Comparison of ENCODE assay signal across 24 cellular contexts in the genomic region with DNA sequence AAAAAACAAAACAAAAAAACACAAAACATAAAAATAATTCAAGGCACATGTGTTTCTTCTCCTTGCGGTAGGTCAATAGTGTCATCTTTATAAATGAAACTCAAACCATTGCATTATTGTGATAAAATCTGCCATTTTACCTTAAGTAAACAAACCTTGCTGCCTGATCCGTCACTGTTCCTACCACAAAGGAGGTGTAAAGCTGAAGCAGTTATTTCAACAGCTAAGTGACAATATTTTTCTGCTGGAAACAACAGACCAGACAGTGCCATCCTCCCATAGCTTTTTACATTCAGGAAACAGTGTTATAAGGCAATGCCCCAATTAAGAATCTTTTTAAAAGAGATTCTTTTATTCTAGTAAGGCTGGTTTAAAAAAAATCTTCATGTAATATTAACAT.
"Had no signal": no experiment of that assay in that cellular context is flagged by ENCODE, and none has a peak within 500 bp of the region (broad histone marks: within the 10 kb centered on the region; RNA-seq: fewer than 3 reads in every experiment).

No MANE protein-coding gene starts in this region.

- H3K4me3 ChIP-seq: heart left ventricle, left lung, lower lobe of right lung, ovary, prostate gland, sigmoid colon, spleen, suprapubic skin, thoracic aorta, tibial artery, upper lobe of right lung had no signal

- H3K36me3 Mint-ChIP-seq: stimulated activated effector memory CD8-positive, alpha-beta T cell treated with anti-CD3 and anti-CD28 coated beads, Interleukin-12 subunit alpha, Interleukin-12 subunit beta, amount 100 ng/mL, for 72 hours had no signal

- ATAC-seq: heart left ventricle; left colon; left lung; lower lobe of right lung; naive thymus-derived CD8-positive, alpha-beta T cell; right cardiac atrium; stimulated activated effector memory CD8-positive, alpha-beta T cell treated with anti-CD3 and anti-CD28 coated beads, Interleukin-12 subunit alpha, Interleukin-12 subunit beta, amount 100 ng/mL, for 72 hours; upper lobe of right lung had no signal

- DNase-seq: heart left ventricle; kidney; left colon; left lung; lower lobe of right lung; mammary epithelial cell; mesenchymal stem cell; naive thymus-derived CD8-positive, alpha-beta T cell; ovary; posterior cingulate gyrus; retina; right cardiac atrium; sigmoid colon; spleen; stimulated activated CD4-positive, alpha-beta T cell treated with anti-CD3 and anti-CD28 coated beads, Interleukin-4, amount 100 ng/mL, for 24 hours; stimulated activated naive CD4-positive, alpha-beta T cell; tibial artery; trophoblast cell; upper lobe of right lung had no signal

- H3K27me3 ChIP-seq: left lung, ovary, sigmoid colon, spleen, suprapubic skin, tibial artery, upper lobe of right lung had no signal

- H3K27ac ChIP-seq: heart left ventricle, left lung, lower lobe of right lung, ovary, prostate gland, sigmoid colon, spleen, suprapubic skin, thoracic aorta, tibial artery, upper lobe of right lung had no signal

- H3K4me3 Mint-ChIP-seq: stimulated activated effector memory CD8-positive, alpha-beta T cell treated with anti-CD3 and anti-CD28 coated beads, Interleukin-12 subunit alpha, Interleukin-12 subunit beta, amount 100 ng/mL, for 72 hours; stimulated activated naive CD8-positive, alpha-beta T cell treated with anti-CD3 and anti-CD28 coated beads, Interleukin-15, Interleukin-2, amounts not matched to agents 100 ng/mL and 50 ng/mL, for 24 hours had no signal

- H3K9me3 ChIP-seq: heart left ventricle, left lung, lower lobe of right lung, ovary, prostate gland, sigmoid colon, spleen, suprapubic skin, thoracic aorta, tibial artery, upper lobe of right lung had no signal

- H3K9me3 Mint-ChIP-seq: stimulated activated effector memory CD8-positive, alpha-beta T cell treated with anti-CD3 and anti-CD28 coated beads, Interleukin-12 subunit alpha, Interleukin-12 subunit beta, amount 100 ng/mL, for 72 hours; stimulated activated naive CD8-positive, alpha-beta T cell treated with anti-CD3 and anti-CD28 coated beads, Interleukin-15, Interleukin-2, amounts not matched to agents 100 ng/mL and 50 ng/mL, for 24 hours had no signal

- H3K27ac Mint-ChIP-seq: stimulated activated effector memory CD8-positive, alpha-beta T cell treated with anti-CD3 and anti-CD28 coated beads, Interleukin-12 subunit alpha, Interleukin-12 subunit beta, amount 100 ng/mL, for 72 hours; stimulated activated naive CD8-positive, alpha-beta T cell treated with anti-CD3 and anti-CD28 coated beads, Interleukin-15, Interleukin-2, amounts not matched to agents 100 ng/mL and 50 ng/mL, for 24 hours had no signal

- H3K27me3 Mint-ChIP-seq: naive thymus-derived CD8-positive, alpha-beta T cell; stimulated activated naive CD8-positive, alpha-beta T cell treated with anti-CD3 and anti-CD28 coated beads, Interleukin-15, Interleukin-2, amounts not matched to agents 100 ng/mL and 50 ng/mL, for 24 hours had no signal

- H3K4me1 ChIP-seq: heart left ventricle, left lung, lower lobe of right lung, prostate gland, sigmoid colon, spleen, suprapubic skin, upper lobe of right lung had no signal

- H3K36me3 ChIP-seq: heart left ventricle, left lung, lower lobe of right lung, ovary, prostate gland, sigmoid colon, spleen, suprapubic skin, thoracic aorta, tibial artery, upper lobe of right lung had no signal
